In the genomic region with DNA sequence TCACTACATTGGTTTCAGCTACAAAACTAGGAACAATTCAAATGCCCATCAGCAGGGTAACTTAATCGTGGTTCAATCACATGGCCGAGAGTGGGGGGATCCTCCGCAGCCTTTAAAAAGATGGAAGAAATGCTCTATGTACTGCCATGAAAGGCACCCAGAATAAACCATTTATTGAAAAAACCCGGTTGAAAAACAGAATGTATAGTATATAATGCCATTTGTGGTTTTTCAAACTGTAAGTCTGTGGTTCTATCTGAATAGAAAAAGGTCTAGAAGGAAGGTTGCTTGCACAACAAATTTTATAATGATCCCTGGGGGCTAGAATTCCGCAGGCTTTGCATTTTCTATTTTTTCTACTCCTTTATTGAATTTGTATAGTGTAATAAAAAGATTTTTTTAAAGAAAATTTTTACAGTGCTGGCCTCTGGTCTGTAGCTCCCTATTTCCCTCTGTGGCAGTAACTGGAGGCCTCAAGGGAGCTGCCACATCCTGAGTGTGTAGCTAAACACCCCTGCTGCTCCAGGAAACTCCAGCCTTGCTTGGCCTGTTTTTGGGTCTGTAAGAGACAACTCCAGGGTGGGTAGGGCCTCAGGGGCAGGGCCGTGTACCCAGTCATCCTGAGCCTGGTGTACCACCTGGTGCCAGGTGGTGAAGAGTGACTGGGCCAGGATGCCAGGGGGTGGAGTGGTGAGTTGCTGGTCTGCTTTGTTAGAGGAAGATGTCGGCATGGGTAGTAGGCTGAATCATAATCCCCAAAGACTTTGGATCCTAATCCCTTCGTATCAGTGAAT, we compare ENCODE assay signal across 1 cellular context.
TF ChIP-seq lines count a peak whose summit lies in the region.

No MANE protein-coding gene starts in this region.

TF ChIP-seq in HepG2, 621 proteins besides CTCF, POLR2A, EP300 and RAD21:
- TF ChIP-seq ZNF841 (CRISPR knock-in tag; IDR thresholded peaks at IDR 0.05; ENCODE audit: borderline replicate concordance) (no peak), HOXA3 (CRISPR knock-in tag; IDR thresholded peaks at IDR 0.05) (no peak), MXI1 (IDR thresholded peaks at IDR 0.05; ENCODE audit: borderline replicate concordance, low read depth, low read length) (no peak), SCMH1 (CRISPR knock-in tag; IDR thresholded peaks at IDR 0.05; ENCODE audit: borderline replicate concordance) (no peak), ZSCAN25 (CRISPR knock-in tag; IDR thresholded peaks at IDR 0.05) (no peak), ZNF33B (CRISPR knock-in tag; IDR thresholded peaks at IDR 0.05) (no peak), IKZF5 (CRISPR knock-in tag; IDR thresholded peaks at IDR 0.05) (no peak), TOE1 (CRISPR knock-in tag; IDR thresholded peaks at IDR 0.05) (no peak), NFYB (CRISPR knock-in tag; IDR thresholded peaks at IDR 0.05) (no peak), GZF1 (CRISPR knock-in tag; IDR thresholded peaks at IDR 0.05) (no peak), RXRB (CRISPR knock-in tag; IDR thresholded peaks at IDR 0.05; ENCODE audit: borderline replicate concordance) (no peak), ZNF746 (CRISPR knock-in tag; IDR thresholded peaks at IDR 0.05) (no peak), ZNF260 (CRISPR knock-in tag; IDR thresholded peaks at IDR 0.05; ENCODE audit: borderline replicate concordance, low read depth) (no peak), KLF12 (CRISPR knock-in tag; IDR thresholded peaks at IDR 0.05; ENCODE audit: borderline replicate concordance) (no peak), GATAD1 (CRISPR knock-in tag; IDR thresholded peaks at IDR 0.05) (no peak), MLXIP (CRISPR knock-in tag; IDR thresholded peaks at IDR 0.05; ENCODE audit: borderline replicate concordance) (no peak), THAP7 (CRISPR knock-in tag; IDR thresholded peaks at IDR 0.05) (no peak), SRSF4 (IDR thresholded peaks at IDR 0.05; ENCODE audit: low read depth, low read length, poor library complexity, severe bottlenecking) (no peak)
- TF ChIP-seq, protein P1, sequence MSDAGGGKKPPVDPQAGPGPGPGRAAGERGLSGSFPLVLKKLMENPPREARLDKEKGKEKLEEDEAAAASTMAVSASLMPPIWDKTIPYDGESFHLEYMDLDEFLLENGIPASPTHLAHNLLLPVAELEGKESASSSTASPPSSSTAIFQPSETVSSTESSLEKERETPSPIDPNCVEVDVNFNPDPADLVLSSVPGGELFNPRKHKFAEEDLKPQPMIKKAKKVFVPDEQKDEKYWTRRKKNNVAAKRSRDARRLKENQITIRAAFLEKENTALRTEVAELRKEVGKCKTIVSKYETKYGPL (CRISPR knock-in tag; IDR thresholded peaks at IDR 0.05) = no peak
- TF ChIP-seq, protein P2, sequence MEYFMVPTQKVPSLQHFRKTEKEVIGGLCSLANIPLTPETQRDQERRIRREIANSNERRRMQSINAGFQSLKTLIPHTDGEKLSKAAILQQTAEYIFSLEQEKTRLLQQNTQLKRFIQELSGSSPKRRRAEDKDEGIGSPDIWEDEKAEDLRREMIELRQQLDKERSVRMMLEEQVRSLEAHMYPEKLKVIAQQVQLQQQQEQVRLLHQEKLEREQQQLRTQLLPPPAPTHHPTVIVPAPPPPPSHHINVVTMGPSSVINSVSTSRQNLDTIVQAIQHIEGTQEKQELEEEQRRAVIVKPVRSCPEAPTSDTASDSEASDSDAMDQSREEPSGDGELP (IDR thresholded peaks at IDR 0.05; ENCODE audit: borderline replicate concordance, low read depth) = no peak
